1 cellular context compared by ENCODE assay signal in the genomic region with DNA sequence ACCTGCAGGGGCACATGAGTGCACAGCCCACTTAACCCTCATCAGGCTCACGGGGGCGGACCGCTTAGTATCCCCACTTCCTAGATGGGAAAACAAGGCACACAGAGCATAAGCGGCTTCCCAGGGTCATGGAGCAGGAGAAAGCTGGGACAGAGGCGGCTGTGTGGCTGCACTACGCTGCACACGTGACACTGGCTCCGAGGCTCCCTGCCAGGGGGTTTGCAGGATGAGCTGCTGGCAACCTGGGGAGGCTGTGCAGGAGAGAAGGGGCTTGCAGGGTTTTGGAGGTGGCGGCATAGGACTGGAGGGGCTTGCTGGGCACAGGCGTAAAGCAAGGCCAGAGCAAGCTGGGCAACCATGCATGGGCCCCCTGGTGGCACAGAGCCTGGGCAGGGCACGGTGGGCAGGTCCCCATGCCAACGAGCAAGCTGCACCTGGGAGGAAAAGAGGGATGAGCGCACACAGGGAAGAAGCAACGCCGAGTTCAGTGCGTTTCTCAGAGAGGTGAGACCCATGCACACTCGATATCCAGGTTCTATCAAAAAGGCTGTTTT.
TF ChIP-seq lines count a peak whose summit lies in the region.

No MANE protein-coding gene starts in this region.

TF ChIP-seq in HepG2, 621 proteins besides CTCF, POLR2A, EP300 and RAD21 (continued from another document):
- no peak for TF ChIP-seq ZBTB43 (CRISPR knock-in tag; conservative IDR thresholded peaks at IDR 0.05)
- no peak for TF ChIP-seq FOXP4 (CRISPR knock-in tag; IDR thresholded peaks at IDR 0.05)
- TF ChIP-seq MZF1 (CRISPR knock-in tag; IDR thresholded peaks at IDR 0.05; ENCODE audit: borderline replicate concordance): no peak
- 0 out of 2 replicates have a peak, but pooled peaks have one; percentile 47 for TF ChIP-seq HNRNPL (IDR thresholded peaks at IDR 0.05; ENCODE audit: low read depth, low read length)
